ENCODE assay signal across 8 cellular contexts in genomic region chr14:66508846-66509621, GRCh38. TPM values are rescaled to one million over a fixed set of nuclear protein-coding genes. Genes with fewer than 3 reads are reported as not detected.
DNase-seq lines count a peak whose midpoint lies in the region; ATAC-seq lines count a peak whose summit lies in the region.

No MANE protein-coding gene starts in this region.

- H2BK5ac ChIP-seq in trophoblast cell (ENCODE audit: low read depth, low read length, poor library complexity), result no peak overlapping the region

- H3K4me1 ChIP-seq in adipocyte (ENCODE audit: control insufficient read depth, insufficient read depth, low read length) (peaks cover 21% of the 10 kb centered on the region), trophoblast cell (ENCODE audit: control insufficient read depth in 1 of 2, insufficient read depth in 2 of 2, low read length in 2 of 2) (peaks cover 5 to 7% of the 10 kb centered on the region in 2 experiments)

- H3K27me3 ChIP-seq in adipocyte (replicated peaks; ENCODE audit: control insufficient read depth, insufficient read depth, low read length) (no peaks in the 10 kb centered on the region), trophoblast cell (ENCODE audit: insufficient read depth, low read length) (no peaks in the 10 kb centered on the region)

- DNase-seq in NCI-H2196 (lab: John Stamatoyannopoulos, UW; ENCODE audit: unreplicated experiment), result peak; percentile 23
- DNase-seq in NCI-H2196 treated with DMSO at 0.1 percent for 48 hours (lab: John Stamatoyannopoulos, UW; ENCODE audit: unreplicated experiment), result no peak
- no peak for DNase-seq in SK-N-MC (ENCODE audit: low read depth, low spot score)
- DNase-seq in adipocyte (ENCODE audit: low read depth), result peak; percentile 63
- DNase-seq in left cardiac atrium, result peak; percentile 35
- DNase-seq in trophoblast cell, result peak; percentile 3 to 37
- DNase-seq in NCI-H128 (lab: John Stamatoyannopoulos, UW; ENCODE audit: unreplicated experiment), result no peak

- H3K79me1 ChIP-seq in trophoblast cell (ENCODE audit: low read length), result peaks cover 9% of the 10 kb centered on the region

- H3K4me2 ChIP-seq in trophoblast cell (ENCODE audit: low read length), result peak overlapping the region; percentile 93

- no CpG with 5 or more reads among the region's 57 CpGs for WGBS in trophoblast cell (ENCODE audit: extremely low coverage, insufficient coverage, insufficient read length)

- H3K18ac ChIP-seq in trophoblast cell (ENCODE audit: low read length), result no peak overlapping the region

- H2AK5ac ChIP-seq in trophoblast cell (ENCODE audit: low read length), result no peak overlapping the region

- H3K36me3 ChIP-seq in SK-N-MC (ENCODE audit: insufficient read depth, low read length) (no peaks in the 10 kb centered on the region), adipocyte (ENCODE audit: control insufficient read depth, insufficient read depth, low read length, severe bottlenecking) (no peaks in the 10 kb centered on the region), trophoblast cell (ENCODE audit: control insufficient read depth in 1 of 2, insufficient read depth in 2 of 2, low read length in 2 of 2) (no peaks in the 10 kb centered on the region)

- H3K4me3 ChIP-seq in SK-N-MC (peak overlapping the region; percentile 95), adipocyte (ENCODE audit: low read length) (peak overlapping the region; percentile 98), trophoblast cell (ENCODE audit: low read depth, low read length) (peak overlapping the region; percentile 84)

- no peak overlapping the region for H2BK12ac ChIP-seq in trophoblast cell (ENCODE audit: low read length)

- H3K9ac ChIP-seq in SK-N-MC (ENCODE audit: insufficient read length) (peak overlapping the region; percentile 72), adipocyte (ENCODE audit: low read length) (peak overlapping the region; percentile 91), trophoblast cell (ENCODE audit: low read length) (no peak overlapping the region)

- H3K27ac ChIP-seq in SK-N-MC, result no peak overlapping the region
- no peak overlapping the region for H3K27ac ChIP-seq in trophoblast cell (ENCODE audit: low read depth, low read length)

- no peak overlapping the region for H4K12ac ChIP-seq in trophoblast cell (ENCODE audit: low read depth, low read length)

- H3K4ac ChIP-seq in trophoblast cell (ENCODE audit: low read depth, low read length), result no peak overlapping the region

- intact Hi-C loops in left cardiac atrium (cut with DNase I), result no loop called here

- no peak overlapping the region for H4K91ac ChIP-seq in trophoblast cell (ENCODE audit: low read depth, low read length)

- H2BK120ac ChIP-seq in trophoblast cell (ENCODE audit: insufficient read depth, low read length, poor library complexity), result no peak overlapping the region

- H2AFZ ChIP-seq in trophoblast cell (ENCODE audit: insufficient read depth, low read length, poor library complexity), result peak overlapping the region; percentile 61

- peak overlapping the region; percentile 70 for H4K8ac ChIP-seq in trophoblast cell (ENCODE audit: low read depth, low read length)

- H3K9me3 ChIP-seq in SK-N-MC (ENCODE audit: low read depth, low read length) (no peaks in the 10 kb centered on the region), adipocyte (ENCODE audit: control insufficient read depth, low read length) (no peaks in the 10 kb centered on the region), trophoblast cell (ENCODE audit: insufficient read depth, low read depth, low read length) (no peaks in the 10 kb centered on the region)

- no peaks in the 10 kb centered on the region for H3K79me2 ChIP-seq in trophoblast cell (ENCODE audit: control insufficient read depth, insufficient read depth, low read length, poor library complexity)

- H3K14ac ChIP-seq in trophoblast cell (ENCODE audit: low read length), result no peak overlapping the region

- H3K23ac ChIP-seq in trophoblast cell (ENCODE audit: low read length), result no peak overlapping the region

- peak; percentile 29 for ATAC-seq in HG03108 (IDR thresholded peaks at IDR 0.05; ENCODE audit: unreplicated experiment)
- peak; percentile 8 to 31 for ATAC-seq in left cardiac atrium

RNA-seq across cellular contexts. Expression of gene GPHN, which starts 1.1 kb away (rescaled TPM):
- total RNA-seq in left cardiac atrium, result 10 to 100 TPM; 19.9 to 27.8 TPM
- polyA plus RNA-seq in trophoblast cell (2013), result 5.3 and 6.3 TPM in 2 replicates

RNA-seq across cellular contexts. Expression of gene CCDC196, which starts 22.9 kb away (rescaled TPM):
- total RNA-seq in left cardiac atrium, result not detected
- not detected in 2 replicates for polyA plus RNA-seq in trophoblast cell (2013)

Comparison
In these comparisons a context has a peak if more than half of its experiments do, and no peak if none do; other contexts are left out.
1. DNase-seq: peak in NCI-H2196 (single experiment), adipocyte (single experiment), left cardiac atrium (single experiment) and trophoblast cell (2 of 2); none in NCI-H2196 treated with DMSO at 0.1 percent for 48 hours (single experiment), SK-N-MC (single experiment) and NCI-H128 (single experiment).
2. Peak in every context shown above with its lines, with median percentiles within 50 percentile points of each other: H3K4me3 ChIP-seq.